ENCODE assay signal across 8 cellular contexts in genomic region chr22:39292561-39293074, GRCh38. TPM values are rescaled to one million over a fixed set of nuclear protein-coding genes. Genes with fewer than 3 reads are reported as not detected.
DNase-seq lines count a peak whose midpoint lies in the region; ATAC-seq, FAIRE-seq and TF ChIP-seq lines count a peak whose summit lies in the region.

No MANE protein-coding gene starts in this region.

- H3K36me3 Mint-ChIP-seq in activated CD8-positive, alpha-beta memory T cell treated with anti-CD3 and anti-CD28 coated beads, Interleukin-2, amount 10 ng/mL, durations not matched to agents 7 days and 5 days = no peaks in the 10 kb centered on the region
- H3K36me3 Mint-ChIP-seq in neural progenitor cell = no peaks in the 10 kb centered on the region

- no peak for DNase-seq in activated CD8-positive, alpha-beta memory T cell treated with anti-CD3 and anti-CD28 coated beads, Interleukin-2, amount 10 ng/mL, durations not matched to agents 7 days and 5 days
- no peak for DNase-seq in activated CD8-positive, alpha-beta memory T cell treated with anti-CD3 and anti-CD28 coated beads for 24 hours
- DNase-seq in SKM-1 (lab: John Stamatoyannopoulos, UW; ENCODE audit: unreplicated experiment) = peak; percentile 38
- DNase-seq in fibroblast of pulmonary artery (ENCODE audit: low read depth) = peak; percentile 97
- peak; percentile 77 for DNase-seq in neural progenitor cell (ENCODE audit: low spot score)
- DNase-seq in stimulated activated naive CD4-positive, alpha-beta T cell treated with Interleukin-2 at 50 U/mL for 16 hours (lab: John Stamatoyannopoulos, UW) = no peak
- DNase-seq in GM12892 (ENCODE audit: insufficient read length) = no peak

- no peaks in the 10 kb centered on the region for H3K9me3 ChIP-seq in neural progenitor cell (ENCODE audit: low read depth)

- H3K4me3 ChIP-seq in fibroblast of pulmonary artery (replicated peaks; ENCODE audit: low read depth, low read length) (no peak overlapping the region), neural progenitor cell (no peak overlapping the region)

- H3K27ac Mint-ChIP-seq in activated CD8-positive, alpha-beta memory T cell treated with anti-CD3 and anti-CD28 coated beads, Interleukin-2, amount 10 ng/mL, durations not matched to agents 7 days and 5 days = no peak overlapping the region
- peak overlapping the region; percentile 95 for H3K27ac Mint-ChIP-seq in neural progenitor cell

- no peaks in the 10 kb centered on the region for H3K36me3 ChIP-seq in neural progenitor cell

- H3K79me2 ChIP-seq in neural progenitor cell (ENCODE audit: low read depth) = no peaks in the 10 kb centered on the region

- no peak overlapping the region for H3K4me2 ChIP-seq in neural progenitor cell

- no peaks in the 10 kb centered on the region for H3K9me3 Mint-ChIP-seq in activated CD8-positive, alpha-beta memory T cell treated with anti-CD3 and anti-CD28 coated beads, Interleukin-2, amount 10 ng/mL, durations not matched to agents 7 days and 5 days (ENCODE audit: low read depth)
- no peaks in the 10 kb centered on the region for H3K9me3 Mint-ChIP-seq in neural progenitor cell

- peak; percentile 23 for ATAC-seq in activated CD8-positive, alpha-beta memory T cell treated with anti-CD3 and anti-CD28 coated beads, Interleukin-2, amount 10 ng/mL, durations not matched to agents 7 days and 5 days
- ATAC-seq in GM18909 (IDR thresholded peaks at IDR 0.05; ENCODE audit: poor library complexity, unreplicated experiment) = no peak

- peaks cover 7% of the 10 kb centered on the region for H3K4me1 ChIP-seq in neural progenitor cell

- no peak overlapping the region for H2AFZ ChIP-seq in neural progenitor cell (replicated peaks)

- no peak overlapping the region for H3K9ac ChIP-seq in neural progenitor cell

- no peak overlapping the region for H3K27ac ChIP-seq in neural progenitor cell

- CTCF ChIA-PET in activated CD8-positive, alpha-beta memory T cell treated with anti-CD3 and anti-CD28 coated beads, Interleukin-2, amount 10 ng/mL, durations not matched to agents 7 days and 5 days (lab: Charles Lee) = interaction anchor here (1.3 kb wide), 1 partner anchor 122 kb away, joined by 5 read pairs; no protein-coding TSS in a partner anchor

- H3K27me3 Mint-ChIP-seq in activated CD8-positive, alpha-beta memory T cell treated with anti-CD3 and anti-CD28 coated beads, Interleukin-2, amount 10 ng/mL, durations not matched to agents 7 days and 5 days = peaks cover 2% of the 10 kb centered on the region
- H3K27me3 Mint-ChIP-seq in neural progenitor cell (ENCODE audit: insufficient read depth, low read depth) = peaks cover 5% of the 10 kb centered on the region

- no peaks in the 10 kb centered on the region for H3K27me3 ChIP-seq in neural progenitor cell

- no peaks in the 10 kb centered on the region for H3K4me1 Mint-ChIP-seq in activated CD8-positive, alpha-beta memory T cell treated with anti-CD3 and anti-CD28 coated beads, Interleukin-2, amount 10 ng/mL, durations not matched to agents 7 days and 5 days
- peaks cover 34% of the 10 kb centered on the region for H3K4me1 Mint-ChIP-seq in neural progenitor cell

- H3F3A ChIP-seq in neural progenitor cell (ENCODE audit: low read depth) = peaks cover 20% of the 10 kb centered on the region

- TF ChIP-seq POLR2A in GM12892 (IDR thresholded peaks at IDR 0.05; ENCODE audit: low read depth, low read length) = no peak

- no peak for TF ChIP-seq CTCF in fibroblast of pulmonary artery (IDR thresholded peaks at IDR 0.05; ENCODE audit: low read length, missing control alignments)
- no peak for TF ChIP-seq CTCF in neural progenitor cell (IDR thresholded peaks at IDR 0.05)

- FAIRE-seq in GM12892 (lab: Jason Lieb, UNC) = no peak

- H4K20me1 ChIP-seq in neural progenitor cell (ENCODE audit: low read depth) = no peaks in the 10 kb centered on the region

- no peak overlapping the region for H3K4me3 Mint-ChIP-seq in activated CD8-positive, alpha-beta memory T cell treated with anti-CD3 and anti-CD28 coated beads, Interleukin-2, amount 10 ng/mL, durations not matched to agents 7 days and 5 days
- H3K4me3 Mint-ChIP-seq in neural progenitor cell = no peak overlapping the region

RNA-seq across cellular contexts. Expression of gene RPL3, which starts 26.8 kb away (rescaled TPM):
- total RNA-seq in activated CD8-positive, alpha-beta memory T cell treated with anti-CD3 and anti-CD28 coated beads, Interleukin-2, amount 10 ng/mL, durations not matched to agents 7 days and 5 days = 1,000 to 10,000 TPM; 1,571 to 1,769 TPM
- 3,021 and 4,709 TPM in 2 replicates for total RNA-seq in neural progenitor cell (ENCODE audit: low replicate concordance)
- 4,953 TPM for polyA plus RNA-seq in GM12892 (2012; ENCODE audit: missing spikeins)

RNA-seq across cellular contexts. Expression of gene PDGFB, which starts 47.8 kb away (rescaled TPM):
- under 1 TPM in 1 of 2 experiments, not detected in 1; 0.35 TPM for total RNA-seq in activated CD8-positive, alpha-beta memory T cell treated with anti-CD3 and anti-CD28 coated beads, Interleukin-2, amount 10 ng/mL, durations not matched to agents 7 days and 5 days
- total RNA-seq in neural progenitor cell (ENCODE audit: low replicate concordance) = 0.15 and 0.65 TPM in 2 replicates
- 0.64 TPM for polyA plus RNA-seq in GM12892 (2012; ENCODE audit: missing spikeins)

RNA-seq across cellular contexts. Expression of gene SYNGR1, which starts 57.2 kb away (rescaled TPM):
- 10 to 100 TPM in 1 of 2 experiments, 1 to 10 TPM in 1; 4.2 to 16.0 TPM for total RNA-seq in activated CD8-positive, alpha-beta memory T cell treated with anti-CD3 and anti-CD28 coated beads, Interleukin-2, amount 10 ng/mL, durations not matched to agents 7 days and 5 days
- 11.0 and 26.9 TPM in 2 replicates for total RNA-seq in neural progenitor cell (ENCODE audit: low replicate concordance)
- polyA plus RNA-seq in GM12892 (2012; ENCODE audit: missing spikeins) = 3.1 TPM

Comparison
In these comparisons a context has a peak if more than half of its experiments do, and no peak if none do; other contexts are left out.
1. DNase-seq: peak in SKM-1 (single experiment), fibroblast of pulmonary artery (single experiment) and neural progenitor cell (single experiment); none in activated CD8-positive, alpha-beta memory T cell treated with anti-CD3 and anti-CD28 coated beads, Interleukin-2, amount 10 ng/mL, durations not matched to agents 7 days and 5 days (single experiment), activated CD8-positive, alpha-beta memory T cell treated with anti-CD3 and anti-CD28 coated beads for 24 hours (single experiment), stimulated activated naive CD4-positive, alpha-beta T cell treated with Interleukin-2 at 50 U/mL for 16 hours (single experiment) and GM12892 (single experiment).